17 cellular contexts compared by ENCODE assay signal in genomic region chr7:1947586-1948217, GRCh38.
"Had no signal": no experiment of that assay in that cellular context is flagged by ENCODE, and none has a peak within 500 bp of the region (broad histone marks: within the 10 kb centered on the region; RNA-seq: fewer than 3 reads in every experiment).

No MANE protein-coding gene starts in this region.

- H3K36me3 ChIP-seq: breast epithelium, neutrophil, pancreas, thyroid gland had no signal

- H3K27ac Mint-ChIP-seq: activated naive CD4-positive, alpha-beta T cell treated with anti-CD3 and anti-CD28 coated beads for 36 hours had no signal

- H3K4me3 ChIP-seq: breast epithelium, pancreas, thyroid gland had no signal

- H3K9me3 Mint-ChIP-seq: activated CD4-positive, alpha-beta T cell treated with anti-CD3 and anti-CD28 coated beads, Interleukin-2, amount 10 ng/mL, durations not matched to agents 7 days and 5 days; activated naive CD4-positive, alpha-beta T cell treated with anti-CD3 and anti-CD28 coated beads for 36 hours; activated T-cell treated with anti-CD3 and anti-CD28 coated beads, Interleukin-2, amount 50 U/mL, for 4 hours; naive thymus-derived CD4-positive, alpha-beta T cell had no signal

- H3K9me3 ChIP-seq: breast epithelium, neutrophil, pancreas, thyroid gland had no signal

- H3K27me3 ChIP-seq: breast epithelium, neutrophil, pancreas, thyroid gland had no signal

- H3K4me1 ChIP-seq: breast epithelium, pancreas, thyroid gland had no signal

- H3K27ac ChIP-seq: breast epithelium, neutrophil, pancreas, thyroid gland had no signal

- DNase-seq: activated CD4-positive, alpha-beta T cell treated with anti-CD3 and anti-CD28 coated beads, Interleukin-2, amount 10 ng/mL, durations not matched to agents 7 days and 5 days; activated CD8-positive, alpha-beta memory T cell treated with anti-CD3 and anti-CD28 coated beads, Interleukin-2, amount 50 U/mL, for 4 hours; activated naive CD4-positive, alpha-beta T cell treated with anti-CD3 and anti-CD28 coated beads for 36 hours; activated T-cell treated with anti-CD3 and anti-CD28 coated beads, Interleukin-2, amount 50 U/mL, for 4 hours; dermis blood vessel endothelial cell; effector memory CD4-positive, alpha-beta T cell; hippocampal formation; mesenchymal stem cell; naive thymus-derived CD4-positive, alpha-beta T cell; stimulated activated CD4-positive, alpha-beta T cell treated with anti-CD3 and anti-CD28 coated beads, Interleukin-2, amount 100 ng/mL, for 24 hours; stimulated activated naive CD4-positive, alpha-beta T cell treated with Interleukin-2 at 50 U/mL for 16 hours; T1000; thyroid gland had no signal

- H3K4me3 Mint-ChIP-seq: activated CD4-positive, alpha-beta T cell treated with anti-CD3 and anti-CD28 coated beads, Interleukin-2, amount 10 ng/mL, durations not matched to agents 7 days and 5 days; activated naive CD4-positive, alpha-beta T cell treated with anti-CD3 and anti-CD28 coated beads for 36 hours; activated T-cell treated with anti-CD3 and anti-CD28 coated beads, Interleukin-2, amount 50 U/mL, for 4 hours; naive thymus-derived CD4-positive, alpha-beta T cell had no signal

- ATAC-seq: activated T-cell treated with anti-CD3 and anti-CD28 coated beads, Interleukin-2, amount 50 U/mL, for 4 hours; naive thymus-derived CD4-positive, alpha-beta T cell; pancreas; SK-N-SH treated with all-trans-retinoic acid at 6 μM for 48 hours had no signal

- H3K27me3 Mint-ChIP-seq: activated CD4-positive, alpha-beta T cell treated with anti-CD3 and anti-CD28 coated beads, Interleukin-2, amount 10 ng/mL, durations not matched to agents 7 days and 5 days; naive thymus-derived CD4-positive, alpha-beta T cell had no signal
